ENCODE assay signal across 24 cellular contexts in the genomic region with DNA sequence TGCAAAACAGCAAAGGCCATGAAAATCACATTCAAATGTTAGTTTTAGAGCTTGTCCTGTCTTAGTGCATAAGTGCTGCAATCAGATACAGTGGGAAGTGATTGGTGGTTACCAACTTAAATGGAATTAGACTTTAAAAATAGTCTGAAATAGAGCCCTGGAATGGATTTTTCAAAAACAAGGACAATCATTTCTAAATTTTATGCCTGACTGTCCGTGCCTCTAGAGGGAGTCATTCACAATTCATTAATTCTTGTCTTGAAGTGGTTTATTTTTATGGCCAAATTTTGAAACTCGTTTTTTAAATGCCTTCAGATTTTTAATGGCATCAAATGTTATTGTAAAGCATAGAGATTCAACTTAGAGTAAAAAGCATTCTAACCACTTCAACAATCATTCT.
DNase-seq lines count a peak whose midpoint lies in the region; ATAC-seq, FAIRE-seq and TF ChIP-seq lines count a peak whose summit lies in the region.
"Had no signal": no experiment of that assay in that cellular context is flagged by ENCODE, and none has a peak within 500 bp of the region (broad histone marks: within the 10 kb centered on the region; RNA-seq: fewer than 3 reads in every experiment).

No MANE protein-coding gene starts in this region.

- POLR2A ChIA-PET in Panc1 (lab: Charles Lee) (no interaction called here), endothelial cell of umbilical vein (lab: Charles Lee) (no interaction called here)

- H3K9me3 Mint-ChIP-seq in osteocyte (ENCODE audit: unreplicated experiment), result no peaks in the 10 kb centered on the region
- H3K9me3 Mint-ChIP-seq: activated T-cell treated with anti-CD3 and anti-CD28 coated beads, Interleukin-2, amount 50 U/mL, for 24 hours; stimulated activated naive CD8-positive, alpha-beta T cell treated with anti-CD3 and anti-CD28 coated beads, Interleukin-15, amount 100 ng/mL, for 72 hours had no signal

- no peak for ATAC-seq in Panc1
- ATAC-seq: activated CD8-positive, alpha-beta T cell treated with anti-CD3 and anti-CD28 coated beads, Interleukin-2, amount 10 ng/mL, durations not matched to agents 7 days and 5 days; esophagus mucosa; stimulated activated naive CD8-positive, alpha-beta T cell treated with anti-CD3 and anti-CD28 coated beads, Interleukin-15, amount 100 ng/mL, for 72 hours had no signal

- in situ Hi-C loops in Panc1 (cut with HindIII; ENCODE audit: low pct_unique_long_range_greater_than_20kb, low sequenced_read_pairs), result no loop called here
- in situ Hi-C loops in ACHN (cut with HindIII; ENCODE audit: low pct_ligation_motif_present, low pct_unique_long_range_greater_than_20kb, low sequenced_read_pairs), result no loop called here

- CTCF ChIA-PET in Panc1 (lab: Charles Lee), result no interaction called here
- CTCF ChIA-PET in endothelial cell of umbilical vein (lab: Charles Lee), result interaction anchor here (1.0 kb wide), 1 partner anchor 110 kb away, joined by 5 read pairs; no protein-coding TSS in a partner anchor

- dilution Hi-C loops in endothelial cell of umbilical vein (cut with MboI; ENCODE audit: extremely low pct_ligation_motif_present, low sequenced_read_pairs), result no loop called here

- H3K79me2 ChIP-seq in endothelial cell of umbilical vein (ENCODE audit: control insufficient read depth, insufficient read depth, low read length), result no peaks in the 10 kb centered on the region

- peaks cover 44% of the 10 kb centered on the region for H3K27me3 Mint-ChIP-seq in osteocyte (ENCODE audit: unreplicated experiment)

- H3K4me2 ChIP-seq in endothelial cell of umbilical vein (ENCODE audit: insufficient read depth, low read length), result no peak overlapping the region

- H4K20me1 ChIP-seq in endothelial cell of umbilical vein (replicated peaks; ENCODE audit: control insufficient read depth, extremely low read depth, insufficient read depth, low read length), result no peaks in the 10 kb centered on the region

- no peak overlapping the region for H3K4me3 ChIP-seq in GM06990 (replicated peaks; ENCODE audit: low read depth, low read length)
- no peak overlapping the region for H3K4me3 ChIP-seq in Panc1 (ENCODE audit: low read depth in 2 of 2, low read length in 2 of 2)
- no peak overlapping the region for H3K4me3 ChIP-seq in endothelial cell of umbilical vein (replicated peaks in 1 of 3; ENCODE audit: insufficient read depth in 1 of 3, low read depth in 1 of 3, low read length in 3 of 3)
- H3K4me3 ChIP-seq: adrenal gland, cardiac muscle cell, tibial nerve had no signal

- H3K4me1 ChIP-seq in Panc1 (ENCODE audit: control insufficient read depth, insufficient read depth, low read length) (no peaks in the 10 kb centered on the region), endothelial cell of umbilical vein (ENCODE audit: control insufficient read depth, extremely low read depth, insufficient read depth, low read length) (no peaks in the 10 kb centered on the region)
- H3K4me1 ChIP-seq: adrenal gland, tibial nerve had no signal

- H3K36me3 Mint-ChIP-seq in osteocyte (ENCODE audit: unreplicated experiment), result peaks cover 4% of the 10 kb centered on the region

- H3K36me3 ChIP-seq in GM06990 (ENCODE audit: control insufficient read depth, insufficient read depth, low read length), result no peaks in the 10 kb centered on the region
- H3K36me3 ChIP-seq in Panc1 (ENCODE audit: control insufficient read depth, insufficient read depth, low read length), result no peaks in the 10 kb centered on the region
- no peaks in the 10 kb centered on the region for H3K36me3 ChIP-seq in endothelial cell of umbilical vein (ENCODE audit: control insufficient read depth in 2 of 2, extremely low read depth in 1 of 2, insufficient read depth in 2 of 2, low read length in 2 of 2)
- H3K36me3 ChIP-seq: adrenal gland, cardiac muscle cell, tibial nerve had no signal

- H3K9me3 ChIP-seq in Panc1 (ENCODE audit: control insufficient read depth, insufficient read depth, low read depth, low read length), result no peaks in the 10 kb centered on the region
- H3K9me3 ChIP-seq in endothelial cell of umbilical vein (replicated peaks; ENCODE audit: control insufficient read depth, insufficient read depth, low read length), result no peaks in the 10 kb centered on the region
- H3K9me3 ChIP-seq: adrenal gland, tibial nerve had no signal

- TF ChIP-seq POLR2A in endothelial cell of umbilical vein (IDR thresholded peaks at IDR 0.05; ENCODE audit: low read depth, low read length), result no peak

- no peak overlapping the region for H3K4me3 Mint-ChIP-seq in osteocyte (ENCODE audit: unreplicated experiment)
- H3K4me3 Mint-ChIP-seq: activated CD8-positive, alpha-beta T cell treated with anti-CD3 and anti-CD28 coated beads, Interleukin-2, amount 10 ng/mL, durations not matched to agents 7 days and 5 days; activated T-cell treated with anti-CD3 and anti-CD28 coated beads, Interleukin-2, amount 50 U/mL, for 24 hours; B cell; stimulated activated naive CD8-positive, alpha-beta T cell treated with anti-CD3 and anti-CD28 coated beads, Interleukin-15, amount 100 ng/mL, for 72 hours had no signal

- H3K9me1 ChIP-seq in endothelial cell of umbilical vein (replicated peaks; ENCODE audit: control insufficient read depth, extremely low read depth, insufficient read depth, low read length), result no peaks in the 10 kb centered on the region

- H3K27ac ChIP-seq in Panc1 (ENCODE audit: low read length) (no peak overlapping the region), endothelial cell of umbilical vein (ENCODE audit: insufficient read depth, low read depth, low read length) (no peak overlapping the region)
- H3K27ac ChIP-seq: adrenal gland, cardiac muscle cell, tibial nerve had no signal

- BruUV-seq in Panc1 (replicated peaks; lab: Mats Ljungman, UMichigan), result no TSS peak
- no TSS peak for BruUV-seq in endothelial cell of umbilical vein (replicated peaks; lab: Mats Ljungman, UMichigan)

- H3K27ac Mint-ChIP-seq in osteocyte (ENCODE audit: unreplicated experiment), result no peak overlapping the region
- H3K27ac Mint-ChIP-seq: activated CD8-positive, alpha-beta T cell treated with anti-CD3 and anti-CD28 coated beads, Interleukin-2, amount 10 ng/mL, durations not matched to agents 7 days and 5 days; activated T-cell treated with anti-CD3 and anti-CD28 coated beads, Interleukin-2, amount 50 U/mL, for 24 hours; B cell; stimulated activated naive CD8-positive, alpha-beta T cell treated with anti-CD3 and anti-CD28 coated beads, Interleukin-15, amount 100 ng/mL, for 72 hours had no signal

- no peaks in the 10 kb centered on the region for H3K27me3 ChIP-seq in GM06990 (replicated peaks; ENCODE audit: control insufficient read depth, insufficient read depth, low read length)
- no peaks in the 10 kb centered on the region for H3K27me3 ChIP-seq in Panc1 (ENCODE audit: control insufficient read depth, insufficient read depth, low read length)
- no peaks in the 10 kb centered on the region for H3K27me3 ChIP-seq in endothelial cell of umbilical vein (ENCODE audit: control insufficient read depth in 2 of 2, insufficient read depth in 2 of 2, low read length in 2 of 2)
- H3K27me3 ChIP-seq: adrenal gland, cardiac muscle cell, tibial nerve had no signal

- DNase-seq in GM06990 (ENCODE audit: extremely low read depth, insufficient read length), result no peak
- no peak for DNase-seq in Panc1 (ENCODE audit: low read depth, low spot score)
- DNase-seq in endothelial cell of umbilical vein (ENCODE audit: low read depth, low spot score), result peak; percentile 4
- DNase-seq in osteocyte (ENCODE audit: extremely low spot score, unreplicated experiment), result no peak
- DNase-seq in T-helper 1 cell, result no peak
- DNase-seq in ureter (ENCODE audit: low spot score), result no peak
- DNase-seq in NCI-H2227 treated with DMSO at 0.1 percent for 48 hours (lab: John Stamatoyannopoulos, UW), result no peak
- DNase-seq in ACHN, result no peak
- DNase-seq: activated CD4-positive, CD25-positive, alpha-beta regulatory T cell treated with anti-CD3 and anti-CD28 coated beads, Interleukin-2, amount 50 U/mL, for 72 hours; activated CD8-positive, alpha-beta T cell treated with anti-CD3 and anti-CD28 coated beads, Interleukin-2, amount 10 ng/mL, durations not matched to agents 7 days and 5 days; activated T-cell treated with anti-CD3 and anti-CD28 coated beads, Interleukin-2, amount 50 U/mL, for 24 hours; adrenal gland; DMS79; kidney glomerular epithelial cell; NCI-H1105 treated with DMSO at 0.1 percent for 48 hours; NCI-H524 treated with DMSO at 0.1 percent for 48 hours; nucleus accumbens; stimulated activated CD4-positive, alpha-beta T cell treated with anti-CD3 and anti-CD28 coated beads, Interleukin-4, amount 100 ng/mL, for 24 hours; stimulated activated naive CD8-positive, alpha-beta T cell treated with anti-CD3 and anti-CD28 coated beads, Interleukin-15, amount 100 ng/mL, for 72 hours had no signal

- H3K9ac ChIP-seq in endothelial cell of umbilical vein (replicated peaks; ENCODE audit: extremely low read depth, insufficient read depth, low read length), result no peak overlapping the region

- peaks cover 16% of the 10 kb centered on the region for H3K4me1 Mint-ChIP-seq in osteocyte (ENCODE audit: unreplicated experiment)
- H3K4me1 Mint-ChIP-seq: B cell; stimulated activated naive CD8-positive, alpha-beta T cell treated with anti-CD3 and anti-CD28 coated beads, Interleukin-15, amount 100 ng/mL, for 72 hours had no signal

- intact Hi-C loops in Panc1 (cut with micrococcal nuclease; ENCODE audit: unreplicated experiment) (no loop called here), endothelial cell of umbilical vein (cut with micrococcal nuclease) (no loop called here)

- H2AFZ ChIP-seq in endothelial cell of umbilical vein (ENCODE audit: low read depth, low read length), result no peak overlapping the region

- peak; percentile 13 for TF ChIP-seq CTCF in GM06990 (IDR thresholded peaks at IDR 0.05; ENCODE audit: insufficient read depth, low read length, poor library complexity, severe bottlenecking)
- TF ChIP-seq CTCF in Panc1 (IDR thresholded peaks at IDR 0.05), result peak; percentile 15; the same call in 1 of the 2 replicates
- no peak for TF ChIP-seq CTCF in endothelial cell of umbilical vein (IDR thresholded peaks at IDR 0.05; ENCODE audit: extremely low read depth in 1 of 2, insufficient read depth in 1 of 2, low read depth in 1 of 2, low read length in 2 of 2)
- peak; percentile 41 for TF ChIP-seq CTCF in osteocyte (IDR thresholded peaks at IDR 0.05)

- no peak for FAIRE-seq in endothelial cell of umbilical vein (lab: Jason Lieb, UNC)
- FAIRE-seq: GM19239 had no signal

TF ChIP-seq in endothelial cell of umbilical vein, 7 proteins besides CTCF, POLR2A, EP300 and RAD21 (continues in another document):
- TF ChIP-seq GATA2 (IDR thresholded peaks at IDR 0.05; ENCODE audit: insufficient read depth, insufficient read length, low read depth, low read length) (no peak), JUN (IDR thresholded peaks at IDR 0.05; ENCODE audit: borderline replicate concordance, insufficient read depth, insufficient read length, low read depth) (no peak), MYC (IDR thresholded peaks at IDR 0.05; ENCODE audit: low read depth, low read length) (no peak), FOS (IDR thresholded peaks at IDR 0.05; ENCODE audit: borderline replicate concordance, insufficient read depth, low read length) (no peak), EZH2 (IDR thresholded peaks at IDR 0.05; ENCODE audit: borderline replicate concordance, low read depth, low read length, severe bottlenecking) (no peak)

Comparison
In these comparisons a context has a peak if more than half of its experiments do, and no peak if none do; other contexts are left out.
1. CTCF ChIP-seq: peak in GM06990 (single experiment), Panc1 (single experiment) and osteocyte (single experiment); none in endothelial cell of umbilical vein (0 of 2).